1 cellular context compared by ENCODE assay signal in genomic region chr1:21909787-21910503, GRCh38.
TF ChIP-seq lines count a peak whose summit lies in the region.

No MANE protein-coding gene starts in this region.

TF ChIP-seq in GM12878, 131 proteins besides CTCF, POLR2A, EP300 and RAD21 (continued from another document):
- TF ChIP-seq E2F8 (IDR thresholded peaks at IDR 0.05; ENCODE audit: low read depth, partially characterized antibody) (no peak), RELA (IDR thresholded peaks at IDR 0.05; ENCODE audit: borderline replicate concordance, partially characterized antibody) (peak; percentile 83), IKZF1 (conservative IDR thresholded peaks at IDR 0.05) (peak; percentile 75), MLLT1 (IDR thresholded peaks at IDR 0.05) (peak; percentile 72), GABPA (IDR thresholded peaks at IDR 0.05; ENCODE audit: low read depth) (no peak), MEF2A (IDR thresholded peaks at IDR 0.05; ENCODE audit: insufficient read depth, low read depth, low read length) (0 out of 2 replicates have a peak, but pooled peaks have one; percentile 10), EGR1 (IDR thresholded peaks at IDR 0.05; ENCODE audit: borderline replicate concordance in 1 of 2, low read depth in 2 of 2, low read length in 2 of 2) (peak in 1 of 2 experiments; percentile 85; a peak in 2 of 3 replicates), TCF12 (IDR thresholded peaks at IDR 0.05; ENCODE audit: low read depth, low read length) (0 out of 2 replicates have a peak, but pooled peaks have one; percentile 65), SMARCA5 (IDR thresholded peaks at IDR 0.05) (peak; percentile 92), TAF1 (IDR thresholded peaks at IDR 0.05; ENCODE audit: borderline replicate concordance, low read depth, low read length) (no peak), PML (IDR thresholded peaks at IDR 0.05; ENCODE audit: low read length) (no peak), ZZZ3 (IDR thresholded peaks at IDR 0.05; ENCODE audit: control insufficient read depth, insufficient read length, low read depth) (no peak), MAX (IDR thresholded peaks at IDR 0.05; ENCODE audit: low read depth, low read length) (no peak; the same call in none of the 2 replicates), SPI1 (IDR thresholded peaks at IDR 0.05; ENCODE audit: borderline replicate concordance, insufficient read depth, low read depth, low read length) (peak; percentile 64; the same call in 1 of the 2 replicates), HDGF (IDR thresholded peaks at IDR 0.05) (peak; percentile 50), SRF (IDR thresholded peaks at IDR 0.05; ENCODE audit: low read depth in 2 of 2, low read length in 2 of 2) (peak in 1 of 2 experiments; percentile 76; a peak in 1 of 4 replicates), MTA3 (IDR thresholded peaks at IDR 0.05; ENCODE audit: borderline replicate concordance, low read length) (0 out of 2 replicates have a peak, but pooled peaks have one; percentile 52), RELB (IDR thresholded peaks at IDR 0.05; ENCODE audit: low read depth) (peak; percentile 72), BHLHE40 (IDR thresholded peaks at IDR 0.05; ENCODE audit: borderline replicate concordance in 1 of 2, low read depth in 2 of 2, low read length in 1 of 2) (peak in 1 of 2 experiments; percentile 76; a peak in 3 of 4 replicates), RBBP5 (conservative IDR thresholded peaks at IDR 0.05) (no peak), MTA2 (IDR thresholded peaks at IDR 0.05; ENCODE audit: low read depth) (peak; percentile 36; the same call in 1 of the 2 replicates), ELK1 (IDR thresholded peaks at IDR 0.05; ENCODE audit: low read depth, low read length) (no peak), CBX5 (IDR thresholded peaks at IDR 0.05; ENCODE audit: low read depth) (no peak), RUNX3 (IDR thresholded peaks at IDR 0.05; ENCODE audit: low read length) (peak; percentile 30), SP1 (IDR thresholded peaks at IDR 0.05; ENCODE audit: low read depth, low read length) (peak; percentile 15), IKZF2 (IDR thresholded peaks at IDR 0.05) (peak; percentile 48 to 59; a peak in 2 of 4 replicates), NBN (IDR thresholded peaks at IDR 0.05) (0 out of 2 replicates have a peak, but pooled peaks have one; percentile 67), SIX5 (IDR thresholded peaks at IDR 0.05; ENCODE audit: low read depth, low read length, severe bottlenecking) (no peak), CUX1 (IDR thresholded peaks at IDR 0.05; ENCODE audit: insufficient replicate concordance, low read depth, low read length) (no peak), NR2F1 (conservative IDR thresholded peaks at IDR 0.05) (peak; percentile 28; the same call in 1 of the 2 replicates), POLR2AphosphoS5 (IDR thresholded peaks at IDR 0.05; ENCODE audit: low read length) (peak; percentile 43; the same call in 1 of the 2 replicates), BCL3 (IDR thresholded peaks at IDR 0.05; ENCODE audit: borderline replicate concordance, insufficient read depth, low read depth, low read length, poor library complexity, severe bottlenecking) (peak; percentile 23), CREB1 (IDR thresholded peaks at IDR 0.05; ENCODE audit: low read depth) (0 out of 2 replicates have a peak, but pooled peaks have one; percentile 40), EED (IDR thresholded peaks at IDR 0.05; ENCODE audit: low read depth) (peak; percentile 46; the same call in 1 of the 2 replicates), DPF2 (IDR thresholded peaks at IDR 0.05) (peak; percentile 13; the same call in 1 of the 2 replicates), MEF2B (IDR thresholded peaks at IDR 0.05; ENCODE audit: partially characterized antibody, poor library complexity, severe bottlenecking) (peak; percentile 82)
TF ChIP-seq in GM12878: peak in this region for 28.
